8 cellular contexts compared by ENCODE assay signal in genomic region chr14:103091041-103091882, GRCh38. TPM values are rescaled to one million over a fixed set of nuclear protein-coding genes. Genes with fewer than 3 reads are reported as not detected.
DNase-seq lines count a peak whose midpoint lies in the region; TF ChIP-seq lines count a peak whose summit lies in the region.

No MANE protein-coding gene starts in this region.

- peak overlapping the region; percentile 71 for H3K4me2 ChIP-seq in Loucy (ENCODE audit: low read depth, low read length, poor library complexity, severe bottlenecking)

- TF ChIP-seq CTCF in Loucy (conservative IDR thresholded peaks at IDR 0.05; ENCODE audit: low read length), result peak; percentile 54

- H2AFZ ChIP-seq in Loucy (ENCODE audit: low read length), result no peak overlapping the region

- no peaks in the 10 kb centered on the region for H3K9me2 ChIP-seq in Loucy (replicated peaks; ENCODE audit: low read depth, low read length)

- H3F3A ChIP-seq in Loucy (ENCODE audit: low read depth), result no peaks in the 10 kb centered on the region

- no peaks in the 10 kb centered on the region for H3K79me2 ChIP-seq in Loucy (ENCODE audit: insufficient read depth, low read length)

- no peaks in the 10 kb centered on the region for H3K9me3 ChIP-seq in Loucy (ENCODE audit: insufficient read depth, low read depth, low read length)

- peaks cover 4% of the 10 kb centered on the region for H3K4me1 ChIP-seq in Loucy (ENCODE audit: insufficient read depth, low read length, poor library complexity, severe bottlenecking)

- no peaks in the 10 kb centered on the region for H4K20me1 ChIP-seq in Loucy (ENCODE audit: insufficient read depth, low read length, poor library complexity, severe bottlenecking)

- no peaks in the 10 kb centered on the region for H3K36me3 ChIP-seq in Loucy (ENCODE audit: insufficient read depth, low read length)

- no peak overlapping the region for H3K9ac ChIP-seq in Loucy (ENCODE audit: low read depth, low read length, poor library complexity, severe bottlenecking)

- H3K4me3 ChIP-seq in Loucy (ENCODE audit: low read length, poor library complexity, severe bottlenecking), result peak overlapping the region; percentile 45

- DNase-seq in 8988T (peak; percentile 92), GM19238 (ENCODE audit: insufficient read length, low spot score) (peak; percentile 96), myocyte (ENCODE audit: low read depth) (peak; percentile 46), cortex of kidney (lab: John Stamatoyannopoulos, UW) (no peak)
- peak; percentile 75 for DNase-seq in activated CD4-positive, alpha-beta T cell treated with anti-CD3 and anti-CD28 coated beads, Interleukin-2, amount 50 U/mL, for 1 hour
- DNase-seq in effector CD8-positive, alpha-beta T cell (lab: John Stamatoyannopoulos, UW), result peak; percentile 70
- peak; percentile 33 to 75 (median 69) for DNase-seq in stimulated activated naive CD4-positive, alpha-beta T cell (lab: John Stamatoyannopoulos, UW)

- no peaks in the 10 kb centered on the region for H3K27me3 ChIP-seq in Loucy (ENCODE audit: insufficient read depth, low read length, poor library complexity, severe bottlenecking)

RNA-seq across cellular contexts. Expression of gene EXOC3L4, which starts 3.3 kb away (rescaled TPM):
- 58.9 and 99.9 TPM in 2 replicates for total RNA-seq in myocyte
- polyA plus RNA-seq in myocyte (2012), result 3.0 TPM

RNA-seq across cellular contexts. Expression of gene LBHD2, which starts 7.3 kb away (rescaled TPM):
- total RNA-seq in myocyte, result 0.94 and 2.7 TPM in 2 replicates
- polyA plus RNA-seq in myocyte (2012), result not detected

RNA-seq across cellular contexts. Expression of gene TNFAIP2, which starts 32.0 kb away (rescaled TPM):
- total RNA-seq in myocyte, result 76.6 and 179 TPM in 2 replicates
- polyA plus RNA-seq in myocyte (2012), result 21.1 TPM

RNA-seq across cellular contexts. Expression of gene CDC42BPB, which starts 33.9 kb away (rescaled TPM):
- 63.4 and 64.0 TPM in 2 replicates for total RNA-seq in myocyte
- 80.6 TPM for polyA plus RNA-seq in myocyte (2012)
